In the genomic region with DNA sequence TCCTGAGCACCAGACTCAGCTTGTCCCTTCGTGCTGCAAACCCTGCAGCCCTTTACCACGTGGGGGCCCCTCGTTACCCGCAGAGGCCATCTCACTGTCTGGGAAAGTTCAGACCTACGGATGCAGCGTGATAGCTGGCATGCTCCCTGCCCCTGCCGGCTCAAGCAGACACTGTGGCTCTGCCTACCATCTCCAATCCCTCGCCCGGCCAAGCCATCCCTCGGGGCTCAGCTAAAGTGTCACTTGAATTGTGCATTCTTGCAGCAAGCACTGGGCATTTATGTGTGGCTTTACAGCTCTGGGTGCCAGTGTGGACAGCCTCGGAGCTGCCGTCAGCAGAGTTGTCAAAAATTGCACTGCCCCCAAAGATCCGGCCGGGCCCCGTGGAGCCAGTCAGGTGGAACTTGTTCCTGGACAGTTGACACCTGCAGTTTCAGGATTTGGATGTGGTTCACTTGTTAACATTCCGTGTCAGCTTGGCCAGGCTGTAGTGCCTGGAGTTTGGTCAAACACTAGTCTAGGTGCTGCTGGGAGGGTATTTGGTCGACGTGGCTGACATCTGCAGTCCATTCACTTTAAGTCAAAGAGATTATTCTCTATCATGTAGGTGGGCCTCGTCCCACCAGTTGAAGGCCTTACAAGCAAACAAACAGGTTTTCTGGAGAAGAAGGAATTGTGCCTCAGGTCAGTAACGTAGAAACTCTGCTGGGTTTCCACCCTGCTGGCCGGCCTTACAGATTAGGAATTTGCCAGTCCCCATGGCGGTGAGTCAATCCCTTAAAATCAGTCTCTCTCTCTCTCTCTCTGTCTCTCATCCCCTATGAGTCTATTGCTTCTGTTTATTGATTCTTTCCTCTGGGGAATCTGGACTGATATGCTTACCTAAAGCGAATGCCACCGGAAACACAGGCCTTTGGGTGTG, we compare ENCODE assay signal across 27 cellular contexts.
DNase-seq lines count a peak whose midpoint lies in the region; ATAC-seq and TF ChIP-seq lines count a peak whose summit lies in the region.
"Had no signal": no experiment of that assay in that cellular context is flagged by ENCODE, and none has a peak within 500 bp of the region (broad histone marks: within the 10 kb centered on the region; RNA-seq: fewer than 3 reads in every experiment).

No MANE protein-coding gene starts in this region.

- 73% methylated on average over 8 of the region's 24 CpGs; no CpG with 5 or more reads in 1 of the 2 experiments for WGBS in IMR-90 (ENCODE audit: extremely low coverage in 2 of 2, insufficient read length in 1 of 2), 2 experiments
- no CpG with 5 or more reads among the region's 24 CpGs for WGBS in neuronal stem cell (ENCODE audit: extremely low coverage in 2 of 2, insufficient read length in 2 of 2, insufficient replicate concordance in 1 of 2), 2 donors

- dilution Hi-C loops in IMR-90 (cut with HindIII; ENCODE audit: low sequenced_read_pairs, unreplicated experiment): no loop called here

- H3K14ac ChIP-seq in IMR-90 (replicated peaks; ENCODE audit: low read depth, low read length) (0 out of 2 replicates have a peak overlapping the region, but pooled peaks have one; percentile 23), neuronal stem cell (ENCODE audit: low read length) (no peak overlapping the region)

- H3K4me3 ChIP-seq in IMR-90 (ENCODE audit: insufficient read depth, low read depth, low read length) (no peak overlapping the region), neuronal stem cell (ENCODE audit: low read length in 2 of 2) (no peak overlapping the region)
- H3K4me3 ChIP-seq: lung had no signal

- TF ChIP-seq RAD21 in IMR-90 (IDR thresholded peaks at IDR 0.05; ENCODE audit: low read length): no peak

- peak overlapping the region; percentile 78 for H2BK120ac ChIP-seq in IMR-90 (ENCODE audit: low read depth, low read length)
- H2BK120ac ChIP-seq in neuronal stem cell (ENCODE audit: low read depth, low read length): no peak overlapping the region

- intact Hi-C loops in IMR-90 (cut with micrococcal nuclease): no loop called here

- BruUV-seq in IMR-90 (replicated peaks; lab: Mats Ljungman, UMichigan): no TSS peak

- H3K23ac ChIP-seq in IMR-90 (ENCODE audit: low read depth, low read length): no peak overlapping the region
- H3K23ac ChIP-seq in neuronal stem cell (ENCODE audit: low read depth, low read length, poor library complexity): peak overlapping the region; percentile 44

- H4K8ac ChIP-seq in IMR-90 (ENCODE audit: low read depth in 2 of 2, low read length in 2 of 2): peak overlapping the region in 1 of 2 experiments; percentile 43; a peak in 1 of 4 replicates
- H4K8ac ChIP-seq in neuronal stem cell (ENCODE audit: low read depth, low read length): peak overlapping the region; percentile 76

- H2BK15ac ChIP-seq in IMR-90 (ENCODE audit: low read depth, low read length) (peak overlapping the region; percentile 16; the same call in 1 of the 3 replicates), neuronal stem cell (ENCODE audit: low read length) (peak overlapping the region; percentile 38)

- H3K18ac ChIP-seq in IMR-90 (ENCODE audit: low read depth, low read length): no peak overlapping the region
- peak overlapping the region; percentile 7 for H3K18ac ChIP-seq in neuronal stem cell (ENCODE audit: low read length)

- H3K79me1 ChIP-seq in IMR-90 (ENCODE audit: low read depth in 1 of 2, low read length in 2 of 2) (no peaks in the 10 kb centered on the region), neuronal stem cell (ENCODE audit: low read depth, low read length) (no peaks in the 10 kb centered on the region)

- H3K27me3 ChIP-seq in IMR-90 (ENCODE audit: control insufficient read depth, insufficient read depth, low read length) (peaks cover 7% of the 10 kb centered on the region; the same call in 1 of the 2 replicates), neuronal stem cell (ENCODE audit: control insufficient read depth in 3 of 3, insufficient read depth in 3 of 3, low read depth in 1 of 3, low read length in 3 of 3) (peaks cover 0 to 36% (median 8%) of the 10 kb centered on the region in 3 experiments)

- POLR2A ChIA-PET in IMR-90 (lab: Charles Lee; ENCODE audit: unreplicated experiment): no interaction called here

- H2BK20ac ChIP-seq in IMR-90 (ENCODE audit: low read depth, low read length): peak overlapping the region; percentile 75

- H3K9me3 ChIP-seq in IMR-90 (ENCODE audit: control insufficient read depth, insufficient read depth, low read length) (peaks cover 2% of the 10 kb centered on the region; the same call in 1 of the 2 replicates), neuronal stem cell (replicated peaks in 1 of 2; ENCODE audit: control insufficient read depth in 2 of 2, insufficient read depth in 1 of 2, low read depth in 1 of 2, low read length in 2 of 2) (peaks cover 0 to 3% of the 10 kb centered on the region in 2 donors)
- H3K9me3 ChIP-seq: Caco-2 had no signal

- 0 out of 2 replicates have a peak, but pooled peaks have one; percentile 5 for TF ChIP-seq CTCF in IMR-90 (conservative IDR thresholded peaks at IDR 0.05; ENCODE audit: low read depth, low read length)

- peak overlapping the region; percentile 8 for H2AK9ac ChIP-seq in IMR-90 (replicated peaks; ENCODE audit: low read depth, low read length, poor library complexity)

- H3K4me1 ChIP-seq in IMR-90 (ENCODE audit: control insufficient read depth, insufficient read depth, low read length): peaks cover 14% of the 10 kb centered on the region
- H3K4me1 ChIP-seq in neuronal stem cell (ENCODE audit: control insufficient read depth in 2 of 2, insufficient read depth in 1 of 2, low read depth in 1 of 2, low read length in 2 of 2): peaks cover 7 to 9% of the 10 kb centered on the region in 2 donors

- H3K56ac ChIP-seq in IMR-90 (ENCODE audit: extremely low read depth, insufficient read depth, low read length): no peak overlapping the region

- H3K4me2 ChIP-seq in IMR-90 (ENCODE audit: low read depth, low read length) (no peak overlapping the region), neuronal stem cell (ENCODE audit: insufficient read depth, low read length, poor library complexity, severe bottlenecking) (no peak overlapping the region)

- H2AFZ ChIP-seq in IMR-90 (replicated peaks; ENCODE audit: low read length, poor library complexity) (no peak overlapping the region), neuronal stem cell (ENCODE audit: low read length) (no peak overlapping the region)

- H2BK5ac ChIP-seq in IMR-90 (ENCODE audit: low read depth, low read length, poor library complexity, severe bottlenecking) (no peak overlapping the region), neuronal stem cell (ENCODE audit: low read length) (no peak overlapping the region)

- H4K5ac ChIP-seq in IMR-90 (ENCODE audit: low read depth, low read length): no peak overlapping the region

- H3K27ac ChIP-seq in IMR-90 (ENCODE audit: insufficient read depth, low read length) (no peak overlapping the region), neuronal stem cell (replicated peaks; ENCODE audit: low read length) (no peak overlapping the region)

- H4K91ac ChIP-seq in IMR-90 (ENCODE audit: insufficient read depth, low read depth, low read length): no peak overlapping the region
- H4K91ac ChIP-seq in neuronal stem cell (ENCODE audit: low read depth, low read length, poor library complexity): no peak overlapping the region

- DNase-seq in AG08396 (ENCODE audit: low spot score) (peak; percentile 69), IMR-90 (peak; percentile 77), cerebellar cortex (ENCODE audit: low spot score) (peak; percentile 34), neuronal stem cell (ENCODE audit: low spot score) (no peak), DMS153 (lab: John Stamatoyannopoulos, UW) (no peak), T1000 (lab: John Stamatoyannopoulos, UW) (no peak)
- DNase-seq: activated CD4-positive, alpha-beta T cell treated with anti-CD3 and anti-CD28 coated beads for 1 hour; activated CD8-positive, alpha-beta T cell treated with anti-CD3 and anti-CD28 coated beads for 36 hours; activated effector memory CD4-positive, alpha-beta T cell treated with Interleukin-2 at 50 U/mL for 16 hours; activated naive CD8-positive, alpha-beta T cell treated with anti-CD3 and anti-CD28 coated beads for 36 hours; activated T-cell treated with anti-CD3 and anti-CD28 coated beads for 4 hours; Caco-2; cerebellar nuclear complex; DND-41; effector CD4-positive, alpha-beta T cell; hypothalamus; NCI-H1436 treated with DMSO at 0.1 percent for 48 hours; NCI-H2107; NCI-H446 treated with DMSO at 0.1 percent for 48 hours; OCI-M1; SHP77 treated with DMSO at 0.1 percent for 48 hours; stimulated activated CD4-positive, alpha-beta T cell treated with anti-CD3 and anti-CD28 coated beads, Interleukin-1b, Interleukin-23, amount 100 ng/mL, for 48 hours had no signal

- TF ChIP-seq POLR2A in IMR-90 (IDR thresholded peaks at IDR 0.05; ENCODE audit: low read depth, low read length): no peak

- in situ Hi-C loops in IMR-90 (cut with MboI; ENCODE audit: low sequenced_read_pairs): loop anchor here (5.0 kb wide), 1 partner anchor 207 kb away; no protein-coding TSS in a partner anchor

- peaks cover 11% of the 10 kb centered on the region for H3K9me1 ChIP-seq in IMR-90 (ENCODE audit: insufficient read depth, low read length)

- no peak overlapping the region for H3K9ac ChIP-seq in IMR-90 (ENCODE audit: low read depth, low read length)
- peak overlapping the region; percentile 3 for H3K9ac ChIP-seq in neuronal stem cell (ENCODE audit: low read depth, low read length, poor library complexity)

- ATAC-seq in IMR-90 (ENCODE audit: low read depth): peak; percentile 45
- ATAC-seq in GM19395 (IDR thresholded peaks at IDR 0.05; ENCODE audit: unreplicated experiment): no peak
- ATAC-seq in HG03159 (IDR thresholded peaks at IDR 0.05; ENCODE audit: unreplicated experiment): no peak
- ATAC-seq: activated CD8-positive, alpha-beta T cell treated with anti-CD3 and anti-CD28 coated beads for 36 hours; esophagus mucosa; HCT116 had no signal

- H2AK5ac ChIP-seq in IMR-90 (ENCODE audit: low read depth, low read length): peak overlapping the region; percentile 73; the same call in 1 of the 2 replicates
- peak overlapping the region; percentile 66 for H2AK5ac ChIP-seq in neuronal stem cell (ENCODE audit: low read depth, low read length)

- H3K4ac ChIP-seq in IMR-90 (ENCODE audit: low read depth, low read length) (peak overlapping the region; percentile 74), neuronal stem cell (ENCODE audit: low read length) (no peak overlapping the region)

- H4K20me1 ChIP-seq in IMR-90 (ENCODE audit: insufficient read depth, low read length): no peaks in the 10 kb centered on the region

- no peak overlapping the region for H2BK12ac ChIP-seq in neuronal stem cell (ENCODE audit: low read length)

- H3K36me3 ChIP-seq in IMR-90 (ENCODE audit: control insufficient read depth, insufficient read depth, low read length): no peaks in the 10 kb centered on the region
- no peaks in the 10 kb centered on the region for H3K36me3 ChIP-seq in neuronal stem cell (replicated peaks in 1 of 2; ENCODE audit: control insufficient read depth in 2 of 2, insufficient read depth in 2 of 2, low read length in 2 of 2)

- CTCF ChIA-PET in IMR-90 (lab: Yijun Ruan, JAX): no interaction called here

TF ChIP-seq in IMR-90, 13 proteins besides CTCF, POLR2A, EP300 and RAD21 (continues in another document):
- TF ChIP-seq SMC3 (IDR thresholded peaks at IDR 0.05; ENCODE audit: low read depth, low read length) (no peak), NFE2L2 (IDR thresholded peaks at IDR 0.05; ENCODE audit: low read depth, low read length) (no peak), RCOR1 (IDR thresholded peaks at IDR 0.05; ENCODE audit: insufficient replicate concordance, low read length) (peak; percentile 70)

Comparison
In these comparisons a context has a peak if more than half of its experiments do, and no peak if none do; other contexts are left out.
1. DNase-seq: peak in AG08396 (single experiment), IMR-90 (single experiment) and cerebellar cortex (single experiment); none in neuronal stem cell (single experiment), DMS153 (single experiment) and T1000 (single experiment).